In genomic region chr7:157789942-157790341, GRCh38 we compare ENCODE assay signal across 2 cellular contexts.
TF ChIP-seq lines count a peak whose summit lies in the region.

No MANE protein-coding gene starts in this region.

TF ChIP-seq in HEK293, 187 proteins besides CTCF, POLR2A, EP300 and RAD21 (continued from another document):
- TF ChIP-seq ZFHX2 (tag by site-specific recombination; conservative IDR thresholded peaks at IDR 0.05) (0 out of 2 replicates have a peak, but pooled peaks have one; percentile 5), ZNF473 (tag by site-specific recombination; IDR thresholded peaks at IDR 0.05) (0 out of 2 replicates have a peak, but pooled peaks have one; percentile 2), ZNF239 (tag by site-specific recombination; IDR thresholded peaks at IDR 0.05) (no peak)
- TF ChIP-seq, protein P1, sequence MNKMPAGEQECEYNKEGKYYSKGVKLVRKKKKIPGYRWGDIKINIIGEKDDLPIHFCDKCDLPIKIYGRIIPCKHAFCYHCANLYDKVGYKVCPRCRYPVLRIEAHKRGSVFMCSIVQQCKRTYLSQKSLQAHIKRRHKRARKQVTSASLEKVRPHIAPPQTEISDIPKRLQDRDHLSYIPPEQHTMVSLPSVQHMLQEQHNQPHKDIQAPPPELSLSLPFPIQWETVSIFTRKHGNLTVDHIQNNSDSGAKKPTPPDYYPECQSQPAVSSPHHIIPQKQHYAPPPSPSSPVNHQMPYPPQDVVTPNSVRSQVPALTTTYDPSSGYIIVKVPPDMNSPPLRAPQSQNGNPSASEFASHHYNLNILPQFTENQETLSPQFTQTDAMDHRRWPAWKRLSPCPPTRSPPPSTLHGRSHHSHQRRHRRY (tag by site-specific recombination; IDR thresholded peaks at IDR 0.05) = no peak

TF ChIP-seq in K562, 482 proteins besides CTCF, POLR2A, EP300 and RAD21 (continued from another document):
- TF ChIP-seq, protein P2, sequence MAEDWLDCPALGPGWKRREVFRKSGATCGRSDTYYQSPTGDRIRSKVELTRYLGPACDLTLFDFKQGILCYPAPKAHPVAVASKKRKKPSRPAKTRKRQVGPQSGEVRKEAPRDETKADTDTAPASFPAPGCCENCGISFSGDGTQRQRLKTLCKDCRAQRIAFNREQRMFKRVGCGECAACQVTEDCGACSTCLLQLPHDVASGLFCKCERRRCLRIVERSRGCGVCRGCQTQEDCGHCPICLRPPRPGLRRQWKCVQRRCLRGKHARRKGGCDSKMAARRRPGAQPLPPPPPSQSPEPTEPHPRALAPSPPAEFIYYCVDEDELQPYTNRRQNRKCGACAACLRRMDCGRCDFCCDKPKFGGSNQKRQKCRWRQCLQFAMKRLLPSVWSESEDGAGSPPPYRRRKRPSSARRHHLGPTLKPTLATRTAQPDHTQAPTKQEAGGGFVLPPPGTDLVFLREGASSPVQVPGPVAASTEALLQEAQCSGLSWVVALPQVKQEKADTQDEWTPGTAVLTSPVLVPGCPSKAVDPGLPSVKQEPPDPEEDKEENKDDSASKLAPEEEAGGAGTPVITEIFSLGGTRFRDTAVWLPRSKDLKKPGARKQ (CRISPR knock-in tag; IDR thresholded peaks at IDR 0.05) = no peak
- TF ChIP-seq ZNF431 (CRISPR knock-in tag; IDR thresholded peaks at IDR 0.05) (no peak), OTX1 (CRISPR knock-in tag; IDR thresholded peaks at IDR 0.05) (peak; percentile 41; the same call in 1 of the 2 replicates)
